In the genomic region with DNA sequence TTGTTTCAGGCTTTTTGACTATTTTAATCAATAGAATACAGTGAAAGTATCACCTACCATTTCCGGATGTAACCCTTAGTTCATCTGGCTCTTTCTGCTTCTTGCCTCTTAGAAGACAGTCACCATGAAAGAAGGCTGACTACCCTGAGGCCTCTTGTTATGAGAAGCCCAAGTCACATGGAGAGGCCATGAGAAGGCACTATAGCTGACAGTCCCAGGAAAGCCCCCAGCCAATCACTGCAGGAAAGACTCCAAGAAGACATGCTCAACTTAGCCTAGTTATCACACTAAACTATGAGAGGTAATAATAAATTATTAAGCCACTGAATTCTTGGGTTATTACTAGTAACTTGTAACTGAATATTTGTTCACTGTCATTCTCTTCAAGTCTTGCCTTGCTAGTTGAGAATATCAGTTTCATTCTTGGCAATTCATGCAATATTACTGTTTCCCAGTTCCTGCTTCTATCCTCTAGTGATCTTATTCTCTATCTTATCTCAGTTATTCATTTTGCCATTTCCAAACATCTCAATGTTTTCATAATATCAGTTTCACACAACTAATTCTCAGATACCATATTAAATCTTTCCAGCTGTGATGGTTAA, we compare ENCODE assay signal across 14 cellular contexts. TPM values are rescaled to one million over a fixed set of nuclear protein-coding genes. Genes with fewer than 3 reads are reported as not detected.
A peak's percentile ranks its signal among the peaks of the same experiment; 100 is the strongest.
DNase-seq lines count a peak whose midpoint lies in the region; ATAC-seq, FAIRE-seq and TF ChIP-seq lines count a peak whose summit lies in the region.
"Had no signal": no experiment of that assay in that cellular context is flagged by ENCODE, and none has a peak within 500 bp of the region (broad histone marks: within the 10 kb centered on the region; RNA-seq: fewer than 3 reads in every experiment).

No MANE protein-coding gene starts in this region.

- H3K4me1 ChIP-seq in HepG2 (ENCODE audit: insufficient read depth, low read length) (no peaks in the 10 kb centered on the region), suprapubic skin (peaks cover 1% of the 10 kb centered on the region)

- no peak overlapping the region for H3K9ac ChIP-seq in HepG2 (ENCODE audit: insufficient read depth, low read depth, low read length)

- no peak overlapping the region for H3K4me3 ChIP-seq in HepG2 (replicated peaks in 1 of 3; ENCODE audit: insufficient read depth in 1 of 3, low read depth in 2 of 3, low read length in 3 of 3)
- no peak overlapping the region for H3K4me3 ChIP-seq in suprapubic skin
- H3K4me3 ChIP-seq: SJSA1, thyroid gland had no signal

- H3K9me3 ChIP-seq in HepG2 (ENCODE audit: low read length) (no peaks in the 10 kb centered on the region), suprapubic skin (no peaks in the 10 kb centered on the region)
- H3K9me3 ChIP-seq: SJSA1, thyroid gland had no signal

- no peaks in the 10 kb centered on the region for H3K27me3 ChIP-seq in HepG2 (ENCODE audit: control insufficient read depth in 1 of 2, insufficient read depth in 2 of 2, low read length in 2 of 2)
- H3K27me3 ChIP-seq in suprapubic skin: no peaks in the 10 kb centered on the region
- H3K27me3 ChIP-seq: SJSA1, thyroid gland had no signal

- H3K4me2 ChIP-seq in HepG2 (ENCODE audit: low read depth, low read length): no peak overlapping the region

- 0% methylated on average over 1 of the region's 1 CpG for WGBS in HepG2 (ENCODE audit: low lambda C conversion rate)
- 100% methylated on average over 1 of the region's 1 CpG for WGBS in suprapubic skin

- BruUV-seq in HepG2 (replicated peaks; lab: Mats Ljungman, UMichigan): no TSS peak

- peak; percentile 73 for ATAC-seq in GM19324 (IDR thresholded peaks at IDR 0.05; ENCODE audit: low FRiP score, unreplicated experiment)
- peak; percentile 70 for ATAC-seq in HG02642 (IDR thresholded peaks at IDR 0.05; ENCODE audit: poor library complexity, unreplicated experiment)
- ATAC-seq in HG03457 (IDR thresholded peaks at IDR 0.05; ENCODE audit: unreplicated experiment): peak; percentile 73
- ATAC-seq in HepG2: no peak

- H4K20me1 ChIP-seq in HepG2 (ENCODE audit: insufficient read depth, low read length): no peaks in the 10 kb centered on the region

- no peak for TF ChIP-seq RAD21 in HepG2 (CRISPR knock-in tag; IDR thresholded peaks at IDR 0.05)

- no peak for TF ChIP-seq CTCF in HepG2 (CRISPR knock-in tag; IDR thresholded peaks at IDR 0.05)
- TF ChIP-seq CTCF in suprapubic skin (IDR thresholded peaks at IDR 0.05): no peak

- FAIRE-seq in HepG2 (lab: Jason Lieb, UNC): no peak

- POLR2A ChIA-PET in HepG2 (lab: Yijun Ruan, JAX): no interaction called here

- H3K36me3 ChIP-seq in HepG2 (replicated peaks in 1 of 2; ENCODE audit: control insufficient read depth in 1 of 2, insufficient read depth in 2 of 2, low read length in 2 of 2) (no peaks in the 10 kb centered on the region), suprapubic skin (no peaks in the 10 kb centered on the region)
- H3K36me3 ChIP-seq: SJSA1, thyroid gland had no signal

- TF ChIP-seq EP300 in HepG2 (IDR thresholded peaks at IDR 0.05; ENCODE audit: low read depth in 2 of 2, low read length in 2 of 2): no peak
- no peak for TF ChIP-seq EP300 in HepG2 (CRISPR knock-in tag; IDR thresholded peaks at IDR 0.05; ENCODE audit: borderline replicate concordance)
- TF ChIP-seq EP300 in suprapubic skin (IDR thresholded peaks at IDR 0.05): no peak

- no peak overlapping the region for H3K27ac ChIP-seq in HepG2 (ENCODE audit: extremely low read length, insufficient read depth, low read length)
- H3K27ac ChIP-seq in suprapubic skin: no peak overlapping the region
- H3K27ac ChIP-seq: HL-60, SJSA1, thyroid gland had no signal

- H2AFZ ChIP-seq in HepG2 (ENCODE audit: low read length): no peak overlapping the region

- DNase-seq in EH (ENCODE audit: low read depth) (peak; percentile 57), HepG2 (ENCODE audit: low spot score) (no peak), HuH-7.5 (ENCODE audit: low spot score) (no peak), suprapubic skin (ENCODE audit: low spot score in 2 of 2) (no peak)
- no peak for DNase-seq in activated CD8-positive, alpha-beta memory T cell treated with anti-CD3 and anti-CD28 coated beads, Interleukin-2, amount 50 U/mL, for 48 hours
- DNase-seq: activated CD4-positive, CD25-positive, alpha-beta regulatory T cell; DMS79; NCI-H526; thyroid gland had no signal

- CTCF ChIA-PET in HepG2 (lab: Yijun Ruan, JAX; ENCODE audit: low intra/inter-chr PET ratio, low total read pairs): no interaction called here

- TF ChIP-seq POLR2A in HepG2 (IDR thresholded peaks at IDR 0.05; ENCODE audit: insufficient read depth in 1 of 2, low read depth in 2 of 2, low read length in 2 of 2): no peak
- no peak for TF ChIP-seq POLR2A in suprapubic skin (IDR thresholded peaks at IDR 0.05)

- in situ Hi-C loops in HepG2 (cut with HindIII; ENCODE audit: extremely low pct_ligation_motif_present, low pct_unique_long_range_greater_than_20kb): no loop called here

- intact Hi-C loops in HepG2 (cut with micrococcal nuclease; ENCODE audit: unreplicated experiment): no loop called here

- no peaks in the 10 kb centered on the region for H3K79me2 ChIP-seq in HepG2 (ENCODE audit: insufficient read depth, low read length)

TF ChIP-seq in HepG2, 621 proteins besides CTCF, POLR2A, EP300 and RAD21:
- TF ChIP-seq CCAR2 (optimal IDR thresholded peaks at IDR 0.05; ENCODE audit: low read depth, low read length): no peak
- no peak for TF ChIP-seq FOXM1 (CRISPR knock-in tag; IDR thresholded peaks at IDR 0.05)
TF ChIP-seq in HepG2: peak in this region for 0.

RNA-seq across cellular contexts. Expression of a gene that starts 57.1 kb away (rescaled TPM):
- total RNA-seq in HepG2 (2016; rRNA removed; fragmentation: Illumina TruSeq; extraction: Trizol) (not detected in 2 replicates), suprapubic skin (10 to 100 TPM in 2 of 4 donors, 1 to 10 TPM in 2; 5.1 to 15.3 (median 8.9) TPM)
- not detected in 2 replicates for total RNA-seq in HepG2 (2016; cell fraction: cytosol; rRNA removed; fragmentation: Illumina TruSeq; extraction: Trizol; ENCODE audit: low read depth)
- total RNA-seq in HepG2 (2016; cell fraction: insoluble cytoplasmic fraction; rRNA removed; fragmentation: Illumina TruSeq; extraction: Trizol): not detected in 2 replicates
- not detected in 2 replicates for total RNA-seq in HepG2 (2016; cell fraction: membrane; rRNA removed; fragmentation: Illumina TruSeq; extraction: Trizol)
- not detected in 2 replicates for total RNA-seq in HepG2 (2016; cell fraction: nucleus; rRNA removed; fragmentation: Illumina TruSeq; extraction: Trizol)
- not detected in 2 replicates for polyA plus RNA-seq in HepG2 (2011; rRNA removed)
- polyA plus RNA-seq in HepG2 (2011; cell fraction: cytosol; rRNA removed): not detected in 2 replicates
- 0.07 TPM in 1 of 2 replicates, not detected in the other for polyA plus RNA-seq in HepG2 (2011; cell fraction: nucleus; rRNA removed)
- polyA plus RNA-seq in HepG2 (2012): not detected in 2 replicates
- not detected in 2 replicates for polyA plus RNA-seq in HepG2 (2016; cell fraction: cytosol; fragmentation: Illumina TruSeq; extraction: Trizol; ENCODE audit: low read depth)
- not detected in 2 replicates for polyA plus RNA-seq in HepG2 (2016; cell fraction: insoluble cytoplasmic fraction; fragmentation: Illumina TruSeq; extraction: Trizol; ENCODE audit: low read depth)
- not detected in 2 replicates for polyA plus RNA-seq in HepG2 (2016; cell fraction: membrane; fragmentation: Illumina TruSeq; extraction: Trizol; ENCODE audit: low read depth)
- not detected in 2 replicates for polyA plus RNA-seq in HepG2 (2016; cell fraction: nucleus; fragmentation: Illumina TruSeq; extraction: Trizol; ENCODE audit: insufficient read depth, low read depth)
- 0.14 TPM in 1 of 2 replicates, not detected in the other for polyA minus RNA-seq in HepG2 (2011; rRNA and poly(A)+ RNA removed; ENCODE audit: low replicate concordance)
- polyA minus RNA-seq in HepG2 (2011; cell fraction: cytosol; rRNA and poly(A)+ RNA removed): not detected in 2 replicates
- not detected in 2 replicates for polyA minus RNA-seq in HepG2 (2011; cell fraction: nucleus; rRNA and poly(A)+ RNA removed)
- total RNA-seq: SJSA1 had no signal
